ENCODE assay signal across 24 cellular contexts in genomic region chr6:2777249-2777648, GRCh38.
"Had no signal": no experiment of that assay in that cellular context is flagged by ENCODE, and none has a peak within 500 bp of the region (broad histone marks: within the 10 kb centered on the region; RNA-seq: fewer than 3 reads in every experiment).

No MANE protein-coding gene starts in this region.

- H3K27ac Mint-ChIP-seq: activated T-helper 2 cell treated with anti-CD3 and anti-CD28 coated beads, Interferon-gamma antibody, Interleukin-2, Interleukin-4, amounts not matched to agents 10 μg/mL and 5 μg/mL and 100 μg/mL, durations not matched to agents 14 hours and 24 hours and 36 hours had no signal

- H3K27ac ChIP-seq: KMS-11, Peyer's patch, RWPE1, SJCRH30 had no signal

- H3K27me3 Mint-ChIP-seq: activated naive CD4-positive, alpha-beta T cell treated with anti-CD3 and anti-CD28 coated beads, Interleukin-2, amount 50 U/mL, for 24 hours had no signal

- H3K4me3 Mint-ChIP-seq: activated naive CD4-positive, alpha-beta T cell treated with anti-CD3 and anti-CD28 coated beads, Interleukin-2, amount 50 U/mL, for 24 hours; activated T-cell treated with anti-CD3 and anti-CD28 coated beads, Interleukin-2, amount 50 U/mL, for 72 hours had no signal

- DNase-seq: activated CD4-positive, alpha-beta T cell treated with anti-CD3 and anti-CD28 coated beads for 4 hours; activated CD4-positive, alpha-beta T cell treated with anti-CD3 and anti-CD28 coated beads, Interleukin-2, amount 50 U/mL, for 4 hours; activated CD8-positive, alpha-beta memory T cell treated with anti-CD3 and anti-CD28 coated beads for 24 hours; activated naive CD4-positive, alpha-beta T cell; activated T-cell treated with anti-CD3 and anti-CD28 coated beads, Interleukin-2, amount 50 U/mL, for 72 hours; aorta; central memory CD4-positive, alpha-beta T cell; MM.1S; NCI-H1105; NCI-H1436; NCI-H1694 treated with DMSO at 0.1 percent for 48 hours; NCI-H2029 treated with DMSO at 0.1 percent for 48 hours; NCI-H446; NCI-H524; Peyer's patch; Right ventricle myocardium superior; SJCRH30; SW 1271 had no signal

- H3K4me3 ChIP-seq: Peyer's patch, SJCRH30 had no signal

- H3K9me3 ChIP-seq: Peyer's patch, SJCRH30 had no signal

- ATAC-seq: activated CD4-positive, CD25-positive, alpha-beta regulatory T cell treated with anti-CD3 and anti-CD28 coated beads, Interleukin-2, amount 50 U/mL, for 24 hours; activated T-cell treated with anti-CD3 and anti-CD28 coated beads, Interleukin-2, amount 50 U/mL, for 72 hours; SK-N-SH treated with all-trans-retinoic acid at 6 μM for 48 hours had no signal

- H3K4me2 ChIP-seq: KMS-11 had no signal

- H3K9me3 Mint-ChIP-seq: activated naive CD4-positive, alpha-beta T cell treated with anti-CD3 and anti-CD28 coated beads, Interleukin-2, amount 50 U/mL, for 24 hours; activated T-cell treated with anti-CD3 and anti-CD28 coated beads, Interleukin-2, amount 50 U/mL, for 72 hours; activated T-helper 2 cell treated with anti-CD3 and anti-CD28 coated beads, Interferon-gamma antibody, Interleukin-2, Interleukin-4, amounts not matched to agents 10 μg/mL and 5 μg/mL and 100 μg/mL, durations not matched to agents 14 hours and 24 hours and 36 hours had no signal

- H3K4me1 ChIP-seq: Peyer's patch had no signal

- H3K27me3 ChIP-seq: Peyer's patch, SJCRH30 had no signal
